12 cellular contexts compared by ENCODE assay signal in the genomic region with DNA sequence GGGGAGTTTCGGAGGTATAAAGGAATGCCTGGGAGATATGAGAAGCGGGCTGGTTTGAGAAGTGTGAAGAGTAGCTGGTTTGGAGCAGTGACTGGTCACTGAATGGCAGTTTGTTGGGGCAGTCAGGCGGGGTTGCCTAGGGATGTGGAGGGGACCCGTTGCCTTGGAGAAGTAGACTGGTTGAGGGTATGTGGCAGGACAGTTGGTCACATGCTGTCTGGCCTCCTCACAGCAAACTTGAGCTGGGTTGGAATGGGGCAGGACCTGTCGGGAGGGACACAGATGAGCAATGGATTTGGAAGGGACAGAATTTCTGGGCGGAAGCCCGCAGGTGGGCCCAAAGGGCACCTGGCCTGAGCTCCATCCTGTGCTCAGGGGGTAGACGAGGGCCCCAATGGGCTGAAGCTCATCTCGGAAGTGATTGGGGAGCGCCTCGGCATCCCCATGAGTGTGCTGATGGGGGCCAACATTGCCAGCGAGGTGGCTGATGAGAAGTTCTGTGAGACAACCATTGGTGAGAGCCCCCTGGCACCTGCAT. TPM values are rescaled to one million over a fixed set of nuclear protein-coding genes. Genes with fewer than 3 reads are reported as not detected.
"Had no signal": no experiment of that assay in that cellular context is flagged by ENCODE, and none has a peak within 500 bp of the region (broad histone marks: within the 10 kb centered on the region; RNA-seq: fewer than 3 reads in every experiment).

No MANE protein-coding gene starts in this region.

- H3K36me3 ChIP-seq: cardiac muscle cell, colonic mucosa, transverse colon had no signal

- H3K9me3 Mint-ChIP-seq: activated naive CD4-positive, alpha-beta T cell treated with anti-CD3 and anti-CD28 coated beads for 36 hours; nephron progenitor cell had no signal

- DNase-seq: activated naive CD4-positive, alpha-beta T cell treated with anti-CD3 and anti-CD28 coated beads for 36 hours; colonic mucosa; kidney glomerular epithelial cell; nephron progenitor cell; stimulated activated CD4-positive, alpha-beta T cell treated with anti-CD3 and anti-CD28 coated beads, Interleukin-2, amount 100 ng/mL, for 48 hours; stimulated activated naive CD4-positive, alpha-beta T cell treated with Interleukin-2 at 50 U/mL for 16 hours; T1000; transverse colon had no signal

- H3K4me3 ChIP-seq: cardiac muscle cell, colonic mucosa, esophagus muscularis mucosa, transverse colon had no signal

- ATAC-seq: activated CD4-positive, CD25-positive, alpha-beta regulatory T cell treated with anti-CD3 and anti-CD28 coated beads, Interleukin-2, amount 50 U/mL, for 24 hours had no signal

- H3K4me3 Mint-ChIP-seq: activated naive CD4-positive, alpha-beta T cell treated with anti-CD3 and anti-CD28 coated beads for 36 hours; nephron progenitor cell had no signal

- H3K27ac ChIP-seq: cardiac muscle cell, colonic mucosa, esophagus muscularis mucosa, transverse colon had no signal

- H3K9me3 ChIP-seq: colonic mucosa, esophagus muscularis mucosa, transverse colon had no signal

- H3K27me3 ChIP-seq: cardiac muscle cell, colonic mucosa, esophagus muscularis mucosa, transverse colon had no signal

- H3K27ac Mint-ChIP-seq: activated naive CD4-positive, alpha-beta T cell treated with anti-CD3 and anti-CD28 coated beads for 36 hours; nephron progenitor cell had no signal

RNA-seq across cellular contexts. Expression of gene GPD1, which starts 2.2 kb away (rescaled TPM):
- total RNA-seq: osteoblast had no signal
